Comparison of ENCODE assay signal across 8 cellular contexts in the genomic region with DNA sequence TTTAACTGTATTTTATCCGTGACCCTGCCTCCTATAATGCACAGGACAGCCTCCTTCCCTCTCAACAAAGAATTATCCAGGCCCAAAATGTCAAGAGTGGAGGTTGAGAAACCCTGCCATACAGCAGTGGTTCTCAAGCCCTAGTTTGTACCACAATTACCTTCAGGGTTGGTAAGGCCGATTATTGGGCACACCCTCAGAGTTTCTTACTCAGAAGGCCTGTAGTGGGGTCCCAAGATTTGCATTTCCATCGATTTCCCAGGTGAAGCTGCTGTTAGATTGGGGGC. TPM values are rescaled to one million over a fixed set of nuclear protein-coding genes. Genes with fewer than 3 reads are reported as not detected.
A peak's percentile ranks its signal among the peaks of the same experiment; 100 is the strongest.
DNase-seq lines count a peak whose midpoint lies in the region; ATAC-seq and TF ChIP-seq lines count a peak whose summit lies in the region.

No MANE protein-coding gene starts in this region.

- H3K27ac ChIP-seq in RWPE1 (peak overlapping the region; percentile 88), esophagus (ENCODE audit: low read depth in 2 of 2, low read length in 1 of 2) (peak overlapping the region; percentile 94 to 96)

- TF ChIP-seq CTCF in GM06990 (IDR thresholded peaks at IDR 0.05; ENCODE audit: insufficient read depth, low read length, poor library complexity, severe bottlenecking) (no peak), RWPE1 (conservative IDR thresholded peaks at IDR 0.05; ENCODE audit: low read depth) (no peak), progenitor cell of endocrine pancreas (IDR thresholded peaks at IDR 0.05; ENCODE audit: unreplicated experiment) (no peak)

- H3K27me3 Mint-ChIP-seq in progenitor cell of endocrine pancreas: peaks cover 7% of the 10 kb centered on the region

- peaks cover 8% of the 10 kb centered on the region for H3K36me3 Mint-ChIP-seq in progenitor cell of endocrine pancreas (ENCODE audit: insufficient read depth)

- no peaks in the 10 kb centered on the region for H3K9me3 ChIP-seq in esophagus (ENCODE audit: control insufficient read depth in 2 of 2, insufficient read depth in 1 of 2, low read depth in 1 of 2, low read length in 1 of 2)

- DNase-seq in GM06990 (ENCODE audit: extremely low read depth, insufficient read length): no peak
- DNase-seq in RWPE1 (ENCODE audit: low spot score): no peak
- no peak for DNase-seq in progenitor cell of endocrine pancreas (ENCODE audit: low spot score, unreplicated experiment)
- DNase-seq in globus pallidus (ENCODE audit: low spot score): no peak
- no peak for DNase-seq in glomerular visceral epithelial cell (ENCODE audit: extremely low spot score)
- no peak for DNase-seq in hippocampal formation (lab: John Stamatoyannopoulos, UW)

- 31 to 34% methylated on average over 3 of the region's 3 CpGs for WGBS in esophagus, 2 donors

- CTCF ChIA-PET in RWPE1 (lab: Yijun Ruan, JAX): interaction anchor here (0.6 to 0.7 kb wide), 2 partner anchors 9 to 67 kb away, joined by 3 to 4 read pairs; no protein-coding TSS in a partner anchor

- H3K4me3 ChIP-seq in GM06990 (replicated peaks; ENCODE audit: low read depth, low read length) (peak overlapping the region; percentile 86), esophagus (ENCODE audit: low read depth in 1 of 2, low read length in 2 of 2) (peak overlapping the region; percentile 62 to 79)

- peaks cover 28% of the 10 kb centered on the region for H3K4me1 Mint-ChIP-seq in progenitor cell of endocrine pancreas (ENCODE audit: low read depth)

- H3K9me3 Mint-ChIP-seq in progenitor cell of endocrine pancreas (ENCODE audit: low read depth): no peaks in the 10 kb centered on the region

- POLR2A ChIA-PET in RWPE1 (lab: Yijun Ruan, JAX; ENCODE audit: low non-redundant PET): interaction anchor here (1.0 kb wide), 1 partner anchor 68 kb away, joined by 3 read pairs; a partner anchor contains a TSS

- ATAC-seq in GM21723 (IDR thresholded peaks at IDR 0.05; ENCODE audit: unreplicated experiment): no peak

- peak overlapping the region; percentile 90 for H3K4me3 Mint-ChIP-seq in progenitor cell of endocrine pancreas (ENCODE audit: low read depth)

- H3K27ac Mint-ChIP-seq in progenitor cell of endocrine pancreas: peak overlapping the region; percentile 99

- H3K36me3 ChIP-seq in GM06990 (ENCODE audit: control insufficient read depth, insufficient read depth, low read length) (no peaks in the 10 kb centered on the region), esophagus (ENCODE audit: control insufficient read depth in 2 of 2, insufficient read depth in 2 of 2, low read length in 1 of 2) (peaks cover 2 to 4% of the 10 kb centered on the region in 2 donors)

- no peaks in the 10 kb centered on the region for H3K27me3 ChIP-seq in GM06990 (replicated peaks; ENCODE audit: control insufficient read depth, insufficient read depth, low read length)
- no peaks in the 10 kb centered on the region for H3K27me3 ChIP-seq in esophagus (ENCODE audit: control insufficient read depth in 1 of 2, insufficient read depth in 2 of 2, low read length in 2 of 2)

- H3K4me1 ChIP-seq in esophagus (ENCODE audit: control insufficient read depth in 2 of 2, insufficient read depth in 2 of 2, low read length in 1 of 2): no peaks in the 10 kb centered on the region

RNA-seq across cellular contexts. Expression of a gene that starts 0.4 kb away (rescaled TPM):
- polyA plus RNA-seq in esophagus: 1 to 10 TPM; 3.8 to 7.2 TPM
- total RNA-seq in progenitor cell of endocrine pancreas: 16.0 and 16.6 TPM in 2 replicates

RNA-seq across cellular contexts. Expression of a gene that starts 46.7 kb away (rescaled TPM):
- polyA plus RNA-seq in esophagus: 100 to 1,000 TPM in 1 of 2 donors, 10 to 100 TPM in 1; 36.3 to 120 TPM
- 107 and 109 TPM in 2 replicates for total RNA-seq in progenitor cell of endocrine pancreas
